1 cellular context compared by ENCODE assay signal in the genomic region with DNA sequence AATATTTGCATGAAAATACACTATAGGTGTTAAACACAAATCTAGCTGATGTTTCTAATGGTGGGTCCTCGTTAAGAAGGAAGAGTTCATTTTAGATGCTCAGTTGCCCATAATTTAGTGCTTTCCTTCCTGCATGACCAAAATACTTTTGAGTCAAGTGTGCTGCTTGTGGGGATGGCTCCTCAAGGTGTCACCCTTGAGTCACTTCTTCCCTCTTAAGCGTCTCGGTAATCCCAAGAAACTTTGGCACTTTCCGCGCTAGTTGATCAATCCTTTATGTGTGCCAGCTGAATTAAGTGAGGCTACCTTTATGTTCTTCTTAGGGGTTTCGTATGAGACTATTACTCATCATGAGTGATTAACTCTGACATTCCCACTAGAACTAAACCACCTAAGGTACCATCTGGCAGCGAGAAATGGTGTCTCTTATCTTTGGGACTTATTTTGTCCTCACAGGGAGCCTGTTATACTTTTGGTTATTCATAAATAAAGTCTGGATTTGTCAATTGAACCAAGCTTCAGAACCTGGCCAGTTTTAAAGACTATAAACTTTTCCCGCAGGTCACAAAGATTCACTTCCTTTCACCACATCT.
TF ChIP-seq lines count a peak whose summit lies in the region.

No MANE protein-coding gene starts in this region.

TF ChIP-seq in liver, 16 proteins besides CTCF, POLR2A, EP300 and RAD21 (continued from another document):
- TF ChIP-seq GABPA (IDR thresholded peaks at IDR 0.05 in 1 of 2, conservative IDR thresholded peaks at IDR 0.05 in 1 of 2), result no peak
- no peak for TF ChIP-seq HNF4A (conservative IDR thresholded peaks at IDR 0.05)
- no peak for TF ChIP-seq NR2F2 (IDR thresholded peaks at IDR 0.05)
- no peak for TF ChIP-seq YY1 (IDR thresholded peaks at IDR 0.05)
- no peak for TF ChIP-seq SP1 (IDR thresholded peaks at IDR 0.05)
